In genomic region chr7:6409091-6409490, GRCh38 we compare ENCODE assay signal across 19 cellular contexts. TPM values are rescaled to one million over a fixed set of nuclear protein-coding genes. Genes with fewer than 3 reads are reported as not detected.
DNase-seq lines count a peak whose midpoint lies in the region; ATAC-seq, FAIRE-seq and TF ChIP-seq lines count a peak whose summit lies in the region.
"Had no signal": no experiment of that assay in that cellular context is flagged by ENCODE, and none has a peak within 500 bp of the region (broad histone marks: within the 10 kb centered on the region; RNA-seq: fewer than 3 reads in every experiment).

No MANE protein-coding gene starts in this region.

- no TSS peak for BruUV-seq in Calu3 (replicated peaks; lab: Mats Ljungman, UMichigan)

- no peaks in the 10 kb centered on the region for H3K9me3 ChIP-seq in kidney (ENCODE audit: control insufficient read depth in 1 of 2, low read length in 2 of 2)
- H3K9me3 ChIP-seq: SJSA1 had no signal

- ATAC-seq in stimulated activated effector memory CD8-positive, alpha-beta T cell treated with anti-CD3 and anti-CD28 coated beads, Interleukin-12 subunit alpha, Interleukin-12 subunit beta, amount 100 ng/mL, for 72 hours = no peak
- ATAC-seq in HG03280 (IDR thresholded peaks at IDR 0.05; ENCODE audit: unreplicated experiment) (no peak), GM19455 (IDR thresholded peaks at IDR 0.05; ENCODE audit: unreplicated experiment) (no peak)
- ATAC-seq: CD8-positive, alpha-beta T cell had no signal

- no peaks in the 10 kb centered on the region for H3K4me1 ChIP-seq in kidney (ENCODE audit: control insufficient read depth in 1 of 2, insufficient read depth in 1 of 2, low read depth in 1 of 2, low read length in 2 of 2)
- H3K4me1 ChIP-seq: SJSA1 had no signal

- CTCF ChIA-PET in Calu3 (lab: Charles Lee) = no interaction called here
- CTCF ChIA-PET in RWPE1 (lab: Yijun Ruan, JAX) = no interaction called here

- no peak for TF ChIP-seq POLR2A in H54 (IDR thresholded peaks at IDR 0.05; ENCODE audit: low read depth, low read length)

- no peak overlapping the region for H3K9ac ChIP-seq in kidney (ENCODE audit: low read length in 2 of 2)

- DNase-seq in Calu3 = no peak
- no peak for DNase-seq in RWPE1 (ENCODE audit: low spot score)
- DNase-seq in kidney = peak; percentile 57
- DNase-seq in stimulated activated effector memory CD8-positive, alpha-beta T cell treated with anti-CD3 and anti-CD28 coated beads, Interleukin-12 subunit alpha, Interleukin-12 subunit beta, amount 100 ng/mL, for 72 hours (ENCODE audit: low spot score in 2 of 2) = no peak
- no peak for DNase-seq in H54 (ENCODE audit: insufficient read length, low spot score)
- DNase-seq: CD8-positive, alpha-beta T cell; HCEC 1CT; MV-4-11; NCI-H1417 treated with DMSO at 0.1 percent for 48 hours; NCI-H1930; NCI-H2171; NCI-H748 treated with DMSO at 0.1 percent for 48 hours; SW 1271 had no signal

- peaks cover 2% of the 10 kb centered on the region for H3K4me1 Mint-ChIP-seq in Calu3 (ENCODE audit: low read depth, unreplicated experiment)
- no peaks in the 10 kb centered on the region for H3K4me1 Mint-ChIP-seq in stimulated activated effector memory CD8-positive, alpha-beta T cell treated with anti-CD3 and anti-CD28 coated beads, Interleukin-12 subunit alpha, Interleukin-12 subunit beta, amount 100 ng/mL, for 72 hours
- H3K4me1 Mint-ChIP-seq: B cell had no signal

- no peak for FAIRE-seq in kidney (lab: Jason Lieb, UNC)
- FAIRE-seq in H54 (lab: Jason Lieb, UNC) = no peak
- FAIRE-seq: GM19239 had no signal

- TF ChIP-seq CTCF in Calu3 (IDR thresholded peaks at IDR 0.05; ENCODE audit: unreplicated experiment) (no peak), RWPE1 (conservative IDR thresholded peaks at IDR 0.05; ENCODE audit: low read depth) (no peak), kidney (IDR thresholded peaks at IDR 0.05; ENCODE audit: borderline replicate concordance, extremely low read depth, insufficient read depth) (no peak)

- peaks cover 40 to 51% of the 10 kb centered on the region in 2 donors for H3K36me3 ChIP-seq in kidney (ENCODE audit: control insufficient read depth in 1 of 2, insufficient read depth in 2 of 2, low read length in 2 of 2)

- no peaks in the 10 kb centered on the region for H3K27me3 Mint-ChIP-seq in Calu3 (ENCODE audit: unreplicated experiment)
- H3K27me3 Mint-ChIP-seq: B cell had no signal

- no peak overlapping the region for H3K4me3 ChIP-seq in kidney (ENCODE audit: low read length in 2 of 2)
- H3K4me3 ChIP-seq: SJSA1 had no signal

- H3K9me3 Mint-ChIP-seq in Calu3 (ENCODE audit: low read depth, unreplicated experiment) = no peaks in the 10 kb centered on the region
- H3K9me3 Mint-ChIP-seq in stimulated activated effector memory CD8-positive, alpha-beta T cell treated with anti-CD3 and anti-CD28 coated beads, Interleukin-12 subunit alpha, Interleukin-12 subunit beta, amount 100 ng/mL, for 72 hours = no peaks in the 10 kb centered on the region
- H3K9me3 Mint-ChIP-seq: CD8-positive, alpha-beta T cell had no signal

- H3K4me3 Mint-ChIP-seq in Calu3 (ENCODE audit: low read depth, unreplicated experiment) = no peak overlapping the region
- no peak overlapping the region for H3K4me3 Mint-ChIP-seq in stimulated activated effector memory CD8-positive, alpha-beta T cell treated with anti-CD3 and anti-CD28 coated beads, Interleukin-12 subunit alpha, Interleukin-12 subunit beta, amount 100 ng/mL, for 72 hours
- H3K4me3 Mint-ChIP-seq: B cell; CD8-positive, alpha-beta T cell had no signal

- peaks cover 96% of the 10 kb centered on the region for H3K36me3 Mint-ChIP-seq in Calu3 (ENCODE audit: insufficient read depth, unreplicated experiment)
- H3K36me3 Mint-ChIP-seq in stimulated activated effector memory CD8-positive, alpha-beta T cell treated with anti-CD3 and anti-CD28 coated beads, Interleukin-12 subunit alpha, Interleukin-12 subunit beta, amount 100 ng/mL, for 72 hours = peaks cover 100% of the 10 kb centered on the region

- intact Hi-C loops in Calu3 (cut with micrococcal nuclease; ENCODE audit: unreplicated experiment) (no loop called here), kidney (cut with DNase I) (no loop called here)

- H3K27ac ChIP-seq in RWPE1 (peak overlapping the region; percentile 38), kidney (ENCODE audit: low read depth in 2 of 2, low read length in 2 of 2) (no peak overlapping the region)
- H3K27ac ChIP-seq: HL-60, SJSA1 had no signal

- peak overlapping the region; percentile 59 for H3K27ac Mint-ChIP-seq in Calu3 (ENCODE audit: unreplicated experiment)
- H3K27ac Mint-ChIP-seq in stimulated activated effector memory CD8-positive, alpha-beta T cell treated with anti-CD3 and anti-CD28 coated beads, Interleukin-12 subunit alpha, Interleukin-12 subunit beta, amount 100 ng/mL, for 72 hours = peak overlapping the region; percentile 10
- H3K27ac Mint-ChIP-seq: B cell had no signal

- POLR2A ChIA-PET in RWPE1 (lab: Yijun Ruan, JAX; ENCODE audit: low non-redundant PET) = no interaction called here

RNA-seq across cellular contexts. Expression of gene RAC1, which starts 34.8 kb away (rescaled TPM):
- total RNA-seq in Calu3 (2022) (574 and 592 TPM in 2 replicates), kidney (321 TPM)
- polyA plus RNA-seq in kidney (ENCODE audit: insufficient read depth, low read depth, low replicate concordance) = 295 TPM

RNA-seq across cellular contexts. Expression of gene DAGLB, which starts 38.7 kb away (rescaled TPM):
- total RNA-seq in Calu3 (2022) (36.8 and 38.1 TPM in 2 replicates), kidney (25.6 TPM)
- polyA plus RNA-seq in kidney (ENCODE audit: insufficient read depth, low read depth, low replicate concordance) = 7.7 TPM
